In genomic region chr10:100969175-100970075, GRCh38 we compare ENCODE assay signal across 8 cellular contexts. TPM values are rescaled to one million over a fixed set of nuclear protein-coding genes. Genes with fewer than 3 reads are reported as not detected.
A peak's percentile ranks its signal among the peaks of the same experiment; 100 is the strongest.
DNase-seq lines count a peak whose midpoint lies in the region; FAIRE-seq and TF ChIP-seq lines count a peak whose summit lies in the region.

A gene with protein sequence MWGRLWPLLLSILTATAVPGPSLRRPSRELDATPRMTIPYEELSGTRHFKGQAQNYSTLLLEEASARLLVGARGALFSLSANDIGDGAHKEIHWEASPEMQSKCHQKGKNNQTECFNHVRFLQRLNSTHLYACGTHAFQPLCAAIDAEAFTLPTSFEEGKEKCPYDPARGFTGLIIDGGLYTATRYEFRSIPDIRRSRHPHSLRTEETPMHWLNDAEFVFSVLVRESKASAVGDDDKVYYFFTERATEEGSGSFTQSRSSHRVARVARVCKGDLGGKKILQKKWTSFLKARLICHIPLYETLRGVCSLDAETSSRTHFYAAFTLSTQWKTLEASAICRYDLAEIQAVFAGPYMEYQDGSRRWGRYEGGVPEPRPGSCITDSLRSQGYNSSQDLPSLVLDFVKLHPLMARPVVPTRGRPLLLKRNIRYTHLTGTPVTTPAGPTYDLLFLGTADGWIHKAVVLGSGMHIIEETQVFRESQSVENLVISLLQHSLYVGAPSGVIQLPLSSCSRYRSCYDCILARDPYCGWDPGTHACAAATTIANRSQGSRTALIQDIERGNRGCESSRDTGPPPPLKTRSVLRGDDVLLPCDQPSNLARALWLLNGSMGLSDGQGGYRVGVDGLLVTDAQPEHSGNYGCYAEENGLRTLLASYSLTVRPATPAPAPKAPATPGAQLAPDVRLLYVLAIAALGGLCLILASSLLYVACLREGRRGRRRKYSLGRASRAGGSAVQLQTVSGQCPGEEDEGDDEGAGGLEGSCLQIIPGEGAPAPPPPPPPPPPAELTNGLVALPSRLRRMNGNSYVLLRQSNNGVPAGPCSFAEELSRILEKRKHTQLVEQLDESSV (plus strand): TSS chr10:100969504. CDS start chr10:100972913, 3,409 bp downstream.

- no peaks in the 10 kb centered on the region for H3K9me3 ChIP-seq in H1 (ENCODE audit: insufficient read depth in 2 of 2, low read depth in 1 of 2, low read length in 1 of 2)
- H3K9me3 ChIP-seq in stomach smooth muscle (ENCODE audit: control insufficient read depth in 2 of 2, low read length in 2 of 2), result no peaks in the 10 kb centered on the region

- H3K18ac ChIP-seq in H1 (ENCODE audit: extremely low read depth, low read length), result peak within 1 kb of the TSS; percentile 94

- FAIRE-seq in H1 (lab: Jason Lieb, UNC), result no peak

- H2BK20ac ChIP-seq in H1 (ENCODE audit: low read length), result no peak within 1 kb of the TSS

- H2BK12ac ChIP-seq in H1 (ENCODE audit: low read depth, low read length), result no peak within 1 kb of the TSS

- no peak within 1 kb of the TSS for H2BK120ac ChIP-seq in H1 (replicated peaks; ENCODE audit: low read depth, low read length)

- H3K27me3 Mint-ChIP-seq in mesothelial cell of epicardium (ENCODE audit: low read depth), result no peaks in the 10 kb centered on the region

- no peak within 1 kb of the TSS for H3K56ac ChIP-seq in H1 (replicated peaks; ENCODE audit: insufficient read length, low read depth, low read length)

- peak; percentile 55 for DNase-seq in NCI-H748 (lab: John Stamatoyannopoulos, UW; ENCODE audit: unreplicated experiment)
- no peak for DNase-seq in NCI-H748 treated with DMSO at 0.1 percent for 48 hours (lab: John Stamatoyannopoulos, UW)
- peak; percentile 40 for DNase-seq in activated CD4-positive, alpha-beta T cell treated with anti-CD3 and anti-CD28 coated beads, Interleukin-2, amount 50 U/mL, for 1 hour
- peak; percentile 67 to 90 for DNase-seq in H1 (ENCODE audit: low read depth in 1 of 2, low spot score in 2 of 2)
- peak; percentile 48 to 68 for DNase-seq in mesothelial cell of epicardium (ENCODE audit: low spot score in 2 of 2, unreplicated experiment in 2 of 2)
- no peak for DNase-seq in NCI-H187 treated with DMSO at 0.1 percent for 48 hours (lab: John Stamatoyannopoulos, UW)

- TF ChIP-seq POLR2A in H1 (IDR thresholded peaks at IDR 0.05; ENCODE audit: control extremely low read depth in 1 of 2, low read depth in 2 of 2, low read length in 2 of 2), result no peak

- no peaks in the 10 kb centered on the region for H3K36me3 Mint-ChIP-seq in mesothelial cell of epicardium

- H3K79me1 ChIP-seq in H1 (ENCODE audit: low read depth, low read length), result no peaks in the 10 kb centered on the region

- H3K27ac Mint-ChIP-seq in mesothelial cell of epicardium, result no peak within 1 kb of the TSS

- H2BK15ac ChIP-seq in H1 (ENCODE audit: low read length), result no peak within 1 kb of the TSS

- CTCF ChIA-PET in H1 (lab: Charles Lee; ENCODE audit: partially characterized antibody), result interaction anchor here (0.6 to 5.4 kb wide), 24 partner anchors 7 to 774 kb away, joined by 3 to 32 read pairs (median 4); partner anchors contain the start of genes MRPL43 and TWNK

- no peak within 1 kb of the TSS for H3K23ac ChIP-seq in H1 (ENCODE audit: insufficient read length)

- H4K91ac ChIP-seq in H1 (replicated peaks; ENCODE audit: insufficient read length, low read length), result no peak within 1 kb of the TSS

- H4K8ac ChIP-seq in H1 (ENCODE audit: extremely low read depth, insufficient read depth, low read length), result peak within 1 kb of the TSS; percentile 74

- no peak within 1 kb of the TSS for H3K9ac ChIP-seq in KMS-11
- peak within 1 kb of the TSS in 3 of 4 experiments; percentile 10 to 39 (median 20); a peak in 5 of 7 replicates for H3K9ac ChIP-seq in H1 (replicated peaks in 1 of 4; ENCODE audit: extremely low read depth in 1 of 4, low read depth in 3 of 4, low read length in 3 of 4)
- peak within 1 kb of the TSS; percentile 35 to 72 for H3K9ac ChIP-seq in stomach smooth muscle (ENCODE audit: low read length in 2 of 2)

- no peak within 1 kb of the TSS for H3K14ac ChIP-seq in H1 (ENCODE audit: insufficient read length)

- H3K27me3 ChIP-seq in KMS-11 (ENCODE audit: insufficient read depth, low read depth), result no peaks in the 10 kb centered on the region
- H3K27me3 ChIP-seq in H1 (replicated peaks in 1 of 4; ENCODE audit: control insufficient read depth in 3 of 4, extremely low read depth in 1 of 4, insufficient read depth in 3 of 4, low read length in 3 of 4), result peaks cover 0 to 3% (median 1%) of the 10 kb centered on the region in 4 experiments; a peak in 1 of 7 replicates
- no peaks in the 10 kb centered on the region for H3K27me3 ChIP-seq in stomach smooth muscle (ENCODE audit: control insufficient read depth in 1 of 2, insufficient read depth in 2 of 2, low read length in 2 of 2)

- H3K27ac ChIP-seq in KMS-11 (no peak within 1 kb of the TSS), H1 (ENCODE audit: low read depth, low read length) (no peak within 1 kb of the TSS), stomach smooth muscle (ENCODE audit: low read length) (no peak within 1 kb of the TSS)

- H4K5ac ChIP-seq in H1 (ENCODE audit: insufficient read length, low read depth, low read length), result no peak within 1 kb of the TSS

- TF ChIP-seq EP300 in H1 (IDR thresholded peaks at IDR 0.05; ENCODE audit: borderline replicate concordance in 1 of 2, low read depth in 2 of 2, low read length in 2 of 2), result no peak

- H3K23me2 ChIP-seq in H1 (ENCODE audit: low read depth, low read length), result peaks cover 9% of the 10 kb centered on the region

- H2AK5ac ChIP-seq in H1 (ENCODE audit: low read depth, low read length), result 0 out of 2 replicates have a peak within 1 kb of the TSS, but pooled peaks have one; percentile 55

- peak within 1 kb of the TSS; percentile 20; the same call in 1 of the 2 replicates for H2BK5ac ChIP-seq in H1 (ENCODE audit: low read depth, low read length)

- H3K79me2 ChIP-seq in KMS-11 (ENCODE audit: insufficient read depth, low read depth), result no peaks in the 10 kb centered on the region
- H3K79me2 ChIP-seq in H1 (ENCODE audit: control insufficient read depth in 1 of 2, insufficient read depth in 2 of 2, low read length in 2 of 2), result no peaks in the 10 kb centered on the region

- no peaks in the 10 kb centered on the region for H3K36me3 ChIP-seq in KMS-11 (ENCODE audit: insufficient read depth)
- H3K36me3 ChIP-seq in H1 (ENCODE audit: control insufficient read depth in 2 of 4, insufficient read depth in 4 of 4, low read length in 3 of 4), result no peaks in the 10 kb centered on the region
- H3K36me3 ChIP-seq in stomach smooth muscle (ENCODE audit: control insufficient read depth in 2 of 2, insufficient read depth in 2 of 2, low read length in 2 of 2), result peaks cover 0 to 14% of the 10 kb centered on the region in 2 donors

- TF ChIP-seq RAD21 in H1 (IDR thresholded peaks at IDR 0.05 in 1 of 2, conservative IDR thresholded peaks at IDR 0.05 in 1 of 2; ENCODE audit: low read depth in 2 of 2, low read length in 2 of 2), result peak in 1 of 2 experiments; percentile 36; a peak in 1 of 4 replicates

- H3K4me2 ChIP-seq in KMS-11, result peak within 1 kb of the TSS; percentile 77
- peak within 1 kb of the TSS; percentile 89 to 99 for H3K4me2 ChIP-seq in H1 (ENCODE audit: insufficient read depth in 1 of 2, low read depth in 2 of 2, low read length in 2 of 2)

- H3K4ac ChIP-seq in H1 (replicated peaks; ENCODE audit: insufficient read length, low read depth, low read length), result peak within 1 kb of the TSS; percentile 17

- H3K9me3 Mint-ChIP-seq in mesothelial cell of epicardium, result no peaks in the 10 kb centered on the region

- peak within 1 kb of the TSS; percentile 74 for H3K4me3 Mint-ChIP-seq in mesothelial cell of epicardium

- H3K4me3 ChIP-seq in KMS-11 (IDR thresholded peaks at IDR 0.05; ENCODE audit: insufficient read depth, low read depth, low read length) (no peak within 1 kb of the TSS), H1 (ENCODE audit: extremely low read depth in 1 of 4, insufficient read depth in 2 of 4, low read depth in 3 of 4, low read length in 4 of 4) (peak within 1 kb of the TSS; percentile 67 to 97 (median 72)), stomach smooth muscle (ENCODE audit: low read length in 2 of 2) (peak within 1 kb of the TSS; percentile 50 to 76)

- H3K4me1 ChIP-seq in KMS-11 (ENCODE audit: low read depth, poor library complexity, severe bottlenecking) (peaks cover 8% of the 10 kb centered on the region), H1 (replicated peaks in 1 of 4; ENCODE audit: control insufficient read depth in 3 of 4, insufficient read depth in 4 of 4, low read length in 3 of 4) (peaks cover 7 to 19% (median 10%) of the 10 kb centered on the region in 4 experiments), stomach smooth muscle (ENCODE audit: control insufficient read depth, insufficient read depth, low read length) (peaks cover 13% of the 10 kb centered on the region)

- POLR2A ChIA-PET in H1 (lab: Charles Lee; ENCODE audit: partially characterized antibody), result interaction anchor here (0.7 to 6.0 kb wide), 10 partner anchors 7 to 55 kb away, joined by 3 to 38 read pairs (median 3); no protein-coding TSS in a partner anchor

- H3K4me1 Mint-ChIP-seq in mesothelial cell of epicardium, result peaks cover 13% of the 10 kb centered on the region

- no peaks in the 10 kb centered on the region for H4K20me1 ChIP-seq in KMS-11 (ENCODE audit: insufficient read depth)
- peaks cover 0 to 5% of the 10 kb centered on the region in 2 experiments for H4K20me1 ChIP-seq in H1 (replicated peaks in 1 of 2; ENCODE audit: control insufficient read depth in 1 of 2, insufficient read depth in 2 of 2, low read length in 2 of 2)

- 2% methylated on average over 53 of the region's 71 CpGs; no CpG with 5 or more reads in 1 of the 2 experiments for WGBS in H1 (ENCODE audit: extremely low coverage in 1 of 2, insufficient coverage in 1 of 2, insufficient read length in 1 of 2, insufficient replicate concordance in 2 of 2, low coverage in 1 of 2, low lambda C conversion rate in 2 of 2, missing lambda C conversion rate in 1 of 2), 2 experiments

- TF ChIP-seq CTCF in KMS-11 (conservative IDR thresholded peaks at IDR 0.05; ENCODE audit: low read depth, low read length), result peak; percentile 69; the same call in 1 of the 2 replicates
- peak; percentile 66 to 80 (median 71) for TF ChIP-seq CTCF in H1 (IDR thresholded peaks at IDR 0.05; ENCODE audit: control extremely low read depth in 1 of 3, insufficient read depth in 1 of 3, low read depth in 1 of 3, low read length in 3 of 3)
- peak; percentile 72 for TF ChIP-seq CTCF in mesothelial cell of epicardium (IDR thresholded peaks at IDR 0.05; ENCODE audit: unreplicated experiment)

- H2AFZ ChIP-seq in KMS-11 (ENCODE audit: low read depth) (peak within 1 kb of the TSS; percentile 64; the same call in 1 of the 2 replicates), H1 (ENCODE audit: low read length) (peak within 1 kb of the TSS; percentile 94)

RNA-seq across cellular contexts. Expression of the gene that starts here (rescaled TPM):
- 7.1 and 7.6 TPM in 2 replicates for total RNA-seq in H1 (2021; fragmentation: NEBNext Ultra II Directional; extraction: Animal tissue kit (Norgen Biotek cat#: 25700))
- 18.2 and 20.3 TPM in 2 replicates for polyA plus RNA-seq in H1 (2011; rRNA removed)
- polyA plus RNA-seq in H1 (2011; cell fraction: cytosol; rRNA removed), result 8.5 TPM
- 28.3 TPM for polyA plus RNA-seq in H1 (2011; cell fraction: nucleus; rRNA removed)
- 11.4 to 18.5 TPM (median 14.5 TPM) in 4 replicates for polyA plus RNA-seq in H1 (2012, experiment 1 of 2)
- polyA plus RNA-seq in H1 (2012, experiment 2 of 2), result 15.5 TPM
- polyA plus RNA-seq in H1 (2013, experiment 1 of 2), result 14.4 TPM
- 14.8 TPM for polyA plus RNA-seq in H1 (2013, experiment 2 of 2)
- polyA minus RNA-seq in H1 (2011; rRNA and poly(A)+ RNA removed), result 11.7 and 17.1 TPM in 2 replicates
- 7.2 TPM for polyA minus RNA-seq in H1 (2011; cell fraction: cytosol; rRNA and poly(A)+ RNA removed)
- 9.2 TPM for polyA minus RNA-seq in H1 (2011; cell fraction: nucleus; rRNA and poly(A)+ RNA removed)
- 20.0 to 22.8 TPM (median 22.2 TPM) in 3 replicates for total RNA-seq in mesothelial cell of epicardium

Comparison
In these comparisons a context has a peak if more than half of its experiments do, and no peak if none do; other contexts are left out.
1. DNase-seq: peak in NCI-H748 (single experiment), activated CD4-positive, alpha-beta T cell treated with anti-CD3 and anti-CD28 coated beads, Interleukin-2, amount 50 U/mL, for 1 hour (single experiment), H1 (2 of 2) and mesothelial cell of epicardium (2 of 2); none in NCI-H748 treated with DMSO at 0.1 percent for 48 hours (single experiment) and NCI-H187 treated with DMSO at 0.1 percent for 48 hours (single experiment).
2. Peak in every context shown above with its lines, with median percentiles within 50 percentile points of each other: CTCF ChIP-seq.